8 cellular contexts compared by ENCODE assay signal in the genomic region with DNA sequence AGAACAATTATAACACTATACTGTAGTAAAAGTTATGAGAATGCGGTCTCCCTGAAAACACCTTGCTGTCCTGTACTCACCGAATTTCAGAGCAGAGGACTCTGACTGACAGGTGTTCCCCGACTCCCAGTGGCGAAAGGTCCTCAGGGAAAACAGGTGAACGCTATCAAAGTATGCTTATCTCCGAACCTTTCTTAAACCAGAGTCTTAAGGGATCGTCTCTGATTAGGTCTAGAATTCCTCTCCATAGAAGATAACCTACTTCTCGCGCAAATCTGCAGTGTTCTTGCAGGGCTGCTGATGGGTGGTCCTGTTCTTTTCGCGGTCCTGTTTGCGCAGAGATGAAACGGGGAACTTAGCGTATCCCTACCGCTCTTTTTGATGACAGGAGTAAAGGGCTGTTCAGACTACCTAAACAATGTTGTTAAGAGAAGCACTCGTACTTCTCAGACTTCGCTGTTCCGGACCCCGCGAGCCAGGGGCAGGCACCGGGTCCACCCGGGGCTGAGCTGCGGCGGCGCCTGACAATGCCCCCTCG. TPM values are rescaled to one million over a fixed set of nuclear protein-coding genes. Genes with fewer than 3 reads are reported as not detected.
DNase-seq lines count a peak whose midpoint lies in the region; ATAC-seq and TF ChIP-seq lines count a peak whose summit lies in the region.

No MANE protein-coding gene starts in this region.

- no peaks in the 10 kb centered on the region for H3K9me3 ChIP-seq in H9 (ENCODE audit: control insufficient read depth, low read depth, low read length)
- H3K9me3 ChIP-seq in Loucy (ENCODE audit: insufficient read depth, low read depth, low read length), result no peaks in the 10 kb centered on the region
- no peaks in the 10 kb centered on the region for H3K9me3 ChIP-seq in iPS DF 6.9 (ENCODE audit: control insufficient read depth, insufficient read depth, low read length)

- H2AK5ac ChIP-seq in H9 (ENCODE audit: insufficient read length, low read length), result no peak overlapping the region

- H3K27me3 ChIP-seq in H9 (ENCODE audit: insufficient read depth, low read length) (peaks cover 3% of the 10 kb centered on the region; the same call in 1 of the 2 replicates), Loucy (ENCODE audit: insufficient read depth, low read length, poor library complexity, severe bottlenecking) (no peaks in the 10 kb centered on the region), iPS DF 6.9 (ENCODE audit: control insufficient read depth, insufficient read depth, low read length) (peaks cover 2% of the 10 kb centered on the region; the same call in 1 of the 2 replicates)

- peaks cover 14% of the 10 kb centered on the region for H3K23me2 ChIP-seq in H9 (ENCODE audit: insufficient read length, low read depth, low read length, poor library complexity, severe bottlenecking)

- no peak overlapping the region for H2BK20ac ChIP-seq in H9 (ENCODE audit: low read depth, low read length, poor library complexity, severe bottlenecking)

- H3K27ac ChIP-seq in H9 (ENCODE audit: insufficient read length, low read depth, low read length), result no peak overlapping the region
- no peak overlapping the region for H3K27ac ChIP-seq in iPS DF 6.9 (ENCODE audit: low read length)
- peak overlapping the region in 19 of 21 experiments; percentile 71 to 100 (median 98) for H3K27ac ChIP-seq in skin epidermis

- H2BK15ac ChIP-seq in H9 (ENCODE audit: low read depth, low read length), result no peak overlapping the region

- no peak overlapping the region for H4K91ac ChIP-seq in H9 (ENCODE audit: insufficient read length, low read depth, low read length)

- peak overlapping the region; percentile 85 for H3K4me3 Mint-ChIP-seq in activated CD8-positive, alpha-beta memory T cell treated with anti-CD3 and anti-CD28 coated beads, Interleukin-2, amount 10 ng/mL, durations not matched to agents 7 days and 5 days
- peak overlapping the region; percentile 78 to 93 for H3K4me3 Mint-ChIP-seq in H9
- H3K4me3 Mint-ChIP-seq in activated naive CD8-positive, alpha-beta T cell, result peak overlapping the region; percentile 95

- H3K79me1 ChIP-seq in H9 (ENCODE audit: insufficient read depth, low read depth, low read length, poor library complexity, severe bottlenecking), result no peaks in the 10 kb centered on the region

- no peak overlapping the region for H3K23ac ChIP-seq in H9 (ENCODE audit: insufficient read length, low read depth, low read length)

- no peak overlapping the region for H3T11ph ChIP-seq in H9 (ENCODE audit: low read length)

- H4K5ac ChIP-seq in H9 (ENCODE audit: insufficient read length, low read depth, low read length), result no peak overlapping the region

- peaks cover 35% of the 10 kb centered on the region for H3K4me1 Mint-ChIP-seq in activated CD8-positive, alpha-beta memory T cell treated with anti-CD3 and anti-CD28 coated beads, Interleukin-2, amount 10 ng/mL, durations not matched to agents 7 days and 5 days
- H3K4me1 Mint-ChIP-seq in H9, result peaks cover 33 to 35% of the 10 kb centered on the region in 2 experiments
- peaks cover 43% of the 10 kb centered on the region for H3K4me1 Mint-ChIP-seq in activated naive CD8-positive, alpha-beta T cell (ENCODE audit: low read depth)

- peak overlapping the region; percentile 87 for H3K4me3 ChIP-seq in Loucy (ENCODE audit: low read length, poor library complexity, severe bottlenecking)
- H3K4me3 ChIP-seq in iPS DF 6.9 (ENCODE audit: low read length), result peak overlapping the region; percentile 99
- peak overlapping the region; percentile 55 to 89 (median 72) for H3K4me3 ChIP-seq in skin epidermis

- TF ChIP-seq CTCF in H9 (conservative IDR thresholded peaks at IDR 0.05) (no peak), Loucy (conservative IDR thresholded peaks at IDR 0.05; ENCODE audit: low read length) (no peak)

- H3K79me2 ChIP-seq in H9 (ENCODE audit: insufficient read depth, low read length) (peaks cover 8% of the 10 kb centered on the region; the same call in 1 of the 2 replicates), Loucy (ENCODE audit: insufficient read depth, low read length) (peaks cover 55% of the 10 kb centered on the region)

- H2AFZ ChIP-seq in H9 (ENCODE audit: low read length) (peak overlapping the region; percentile 83), Loucy (ENCODE audit: low read length) (peak overlapping the region; percentile 95)

- H3K14ac ChIP-seq in H9 (ENCODE audit: insufficient read depth, low read length), result peak overlapping the region; percentile 88

- no peak overlapping the region for H2BK5ac ChIP-seq in H9 (ENCODE audit: insufficient read length, low read length)

- H3K36me3 Mint-ChIP-seq in activated CD8-positive, alpha-beta memory T cell treated with anti-CD3 and anti-CD28 coated beads, Interleukin-2, amount 10 ng/mL, durations not matched to agents 7 days and 5 days, result no peaks in the 10 kb centered on the region
- peaks cover 0 to 2% (median 0%) of the 10 kb centered on the region in 3 experiments; a peak in 2 of 7 replicates for H3K36me3 Mint-ChIP-seq in H9 (ENCODE audit: insufficient read depth in 1 of 3, low read depth in 3 of 3)
- no peaks in the 10 kb centered on the region for H3K36me3 Mint-ChIP-seq in activated naive CD8-positive, alpha-beta T cell

- H3K27me3 Mint-ChIP-seq in activated CD8-positive, alpha-beta memory T cell treated with anti-CD3 and anti-CD28 coated beads, Interleukin-2, amount 10 ng/mL, durations not matched to agents 7 days and 5 days, result no peaks in the 10 kb centered on the region
- H3K27me3 Mint-ChIP-seq in H9 (ENCODE audit: low read depth), result peaks cover 19% of the 10 kb centered on the region
- no peaks in the 10 kb centered on the region for H3K27me3 Mint-ChIP-seq in activated naive CD8-positive, alpha-beta T cell

- peak overlapping the region; percentile 87 for H3K27ac Mint-ChIP-seq in activated CD8-positive, alpha-beta memory T cell treated with anti-CD3 and anti-CD28 coated beads, Interleukin-2, amount 10 ng/mL, durations not matched to agents 7 days and 5 days
- H3K27ac Mint-ChIP-seq in H9, result peak overlapping the region in 1 of 3 experiments; percentile 83; a peak in 1 of 7 replicates
- peak overlapping the region; percentile 97 for H3K27ac Mint-ChIP-seq in activated naive CD8-positive, alpha-beta T cell

- H3K56ac ChIP-seq in H9 (ENCODE audit: insufficient read length, low read depth, low read length), result no peak overlapping the region

- no peaks in the 10 kb centered on the region for H3K9me3 Mint-ChIP-seq in activated CD8-positive, alpha-beta memory T cell treated with anti-CD3 and anti-CD28 coated beads, Interleukin-2, amount 10 ng/mL, durations not matched to agents 7 days and 5 days (ENCODE audit: low read depth)
- H3K9me3 Mint-ChIP-seq in H9, result no peaks in the 10 kb centered on the region; a peak in 1 of 5 replicates
- H3K9me3 Mint-ChIP-seq in activated naive CD8-positive, alpha-beta T cell (ENCODE audit: low read depth), result no peaks in the 10 kb centered on the region

- 0 out of 2 replicates have a peak, but pooled peaks cover 2% of the 10 kb centered on the region for H3F3A ChIP-seq in Loucy (ENCODE audit: low read depth)

- CTCF ChIA-PET in activated CD8-positive, alpha-beta memory T cell treated with anti-CD3 and anti-CD28 coated beads, Interleukin-2, amount 10 ng/mL, durations not matched to agents 7 days and 5 days (lab: Charles Lee), result no interaction called here

- H3K18ac ChIP-seq in H9 (ENCODE audit: insufficient read length, low read depth, low read length), result no peak overlapping the region

- no peak overlapping the region for H2BK12ac ChIP-seq in H9 (ENCODE audit: insufficient read length, low read depth, low read length)

- H2BK120ac ChIP-seq in H9 (ENCODE audit: low read depth, low read length, poor library complexity, severe bottlenecking), result no peak overlapping the region

- peak overlapping the region; percentile 60 for H3K9ac ChIP-seq in H9 (ENCODE audit: extremely low read depth, insufficient read length, low read length)
- H3K9ac ChIP-seq in Loucy (ENCODE audit: low read depth, low read length, poor library complexity, severe bottlenecking), result peak overlapping the region; percentile 83

- H3K4ac ChIP-seq in H9 (ENCODE audit: low read depth, low read length), result no peak overlapping the region

- H4K20me1 ChIP-seq in H9 (ENCODE audit: control insufficient read depth, insufficient read depth, insufficient read length) (no peaks in the 10 kb centered on the region), Loucy (ENCODE audit: insufficient read depth, low read length, poor library complexity, severe bottlenecking) (peaks cover 29% of the 10 kb centered on the region)

- DNase-seq in activated CD8-positive, alpha-beta memory T cell treated with anti-CD3 and anti-CD28 coated beads, Interleukin-2, amount 10 ng/mL, durations not matched to agents 7 days and 5 days, result no peak
- no peak for DNase-seq in activated CD8-positive, alpha-beta memory T cell treated with anti-CD3 and anti-CD28 coated beads, Interleukin-2, amount 50 U/mL, for 48 hours
- DNase-seq in H9 (no peak), iPS DF 6.9 (ENCODE audit: low read depth, low spot score) (no peak), AG20443 (ENCODE audit: low spot score) (no peak)

- peak; percentile 17 for ATAC-seq in activated CD8-positive, alpha-beta memory T cell treated with anti-CD3 and anti-CD28 coated beads, Interleukin-2, amount 10 ng/mL, durations not matched to agents 7 days and 5 days

- H3K4me1 ChIP-seq in H9 (ENCODE audit: insufficient read depth, low read length) (peaks cover 5% of the 10 kb centered on the region; the same call in 1 of the 2 replicates), Loucy (ENCODE audit: insufficient read depth, low read length, poor library complexity, severe bottlenecking) (peaks cover 41% of the 10 kb centered on the region), iPS DF 6.9 (ENCODE audit: control insufficient read depth, insufficient read depth, low read length) (peaks cover 3% of the 10 kb centered on the region; the same call in 1 of the 2 replicates)

- no peaks in the 10 kb centered on the region for H3K9me2 ChIP-seq in Loucy (replicated peaks; ENCODE audit: low read depth, low read length)

- peak overlapping the region; percentile 100 for H3K4me2 ChIP-seq in H9 (ENCODE audit: insufficient read depth, insufficient read length, low read length)
- H3K4me2 ChIP-seq in Loucy (ENCODE audit: low read depth, low read length, poor library complexity, severe bottlenecking), result peak overlapping the region; percentile 90

- H4K8ac ChIP-seq in H9 (replicated peaks; ENCODE audit: insufficient read length, low read depth, low read length), result no peak overlapping the region

- no CpG with 5 or more reads among the region's 26 CpGs for WGBS in H9 (ENCODE audit: extremely low coverage, insufficient read length, low lambda C conversion rate)
- no CpG with 5 or more reads among the region's 26 CpGs for WGBS in iPS DF 6.9 (ENCODE audit: insufficient coverage, insufficient read length)

- no peaks in the 10 kb centered on the region for H3K36me3 ChIP-seq in Loucy (ENCODE audit: insufficient read depth, low read length)
- H3K36me3 ChIP-seq in iPS DF 6.9 (ENCODE audit: control insufficient read depth, insufficient read depth, low read length), result no peaks in the 10 kb centered on the region

RNA-seq across cellular contexts. Expression of a gene that starts 1.0 kb away (rescaled TPM):
- 10 to 100 TPM; 31.8 to 37.6 TPM for total RNA-seq in activated CD8-positive, alpha-beta memory T cell treated with anti-CD3 and anti-CD28 coated beads, Interleukin-2, amount 10 ng/mL, durations not matched to agents 7 days and 5 days
- total RNA-seq in H9 (2021), result 31.9 and 33.7 TPM in 2 replicates

Comparison
In these comparisons a context has a peak if more than half of its experiments do, and no peak if none do; other contexts are left out.
1. H3K27ac ChIP-seq: peak in skin epidermis (19 of 21); none in H9 (single experiment) and iPS DF 6.9 (single experiment).
2. Peak in every context shown above with its lines, with median percentiles within 50 percentile points of each other: H3K4me3 Mint-ChIP-seq and H3K4me3 ChIP-seq.